ENCODE assay signal across 9 cellular contexts in genomic region chr14:42214981-42215491, GRCh38.
DNase-seq lines count a peak whose midpoint lies in the region; ATAC-seq and TF ChIP-seq lines count a peak whose summit lies in the region.
"Had no signal": no experiment of that assay in that cellular context is flagged by ENCODE, and none has a peak within 500 bp of the region (broad histone marks: within the 10 kb centered on the region; RNA-seq: fewer than 3 reads in every experiment).

No MANE protein-coding gene starts in this region.

- H3K79me2 ChIP-seq in SK-N-SH (ENCODE audit: insufficient read depth): no peaks in the 10 kb centered on the region

- H3K9ac ChIP-seq in SK-N-SH (no peak overlapping the region; the same call in 1 of the 2 replicates), stomach smooth muscle (ENCODE audit: low read length in 2 of 2) (no peak overlapping the region), endodermal cell (ENCODE audit: extremely low read depth, low read length, poor library complexity, severe bottlenecking) (no peak overlapping the region)

- H3K4me1 ChIP-seq in SK-N-SH (ENCODE audit: control insufficient read depth in 1 of 2, insufficient read depth in 2 of 2, low read depth in 1 of 2, low read length in 1 of 2) (no peaks in the 10 kb centered on the region), stomach smooth muscle (ENCODE audit: control insufficient read depth, insufficient read depth, low read length) (peaks cover 4% of the 10 kb centered on the region), endodermal cell (ENCODE audit: control insufficient read depth, insufficient read depth, low read length) (no peaks in the 10 kb centered on the region)

- H3K27ac ChIP-seq in SK-N-SH (ENCODE audit: low read depth in 2 of 2, low read length in 1 of 2): peak overlapping the region; percentile 55 to 86; a peak in 3 of 4 replicates
- H3K27ac ChIP-seq in stomach smooth muscle (ENCODE audit: low read length): peak overlapping the region; percentile 4
- H3K27ac ChIP-seq in endodermal cell (ENCODE audit: low read depth, low read length): no peak overlapping the region
- H3K27ac ChIP-seq: neutrophil had no signal

- H3K36me3 ChIP-seq in SK-N-SH (replicated peaks in 1 of 2; ENCODE audit: control insufficient read depth in 1 of 2, insufficient read depth in 2 of 2, low read length in 1 of 2) (no peaks in the 10 kb centered on the region), stomach smooth muscle (ENCODE audit: control insufficient read depth in 2 of 2, insufficient read depth in 2 of 2, low read length in 2 of 2) (no peaks in the 10 kb centered on the region), endodermal cell (ENCODE audit: control insufficient read depth, insufficient read depth, low read length) (no peaks in the 10 kb centered on the region)
- H3K36me3 ChIP-seq: neutrophil had no signal

- DNase-seq in HFF-Myc (ENCODE audit: extremely low read depth, low read depth) (peak; percentile 47), SK-N-SH (no peak), foreskin melanocyte (peak; percentile 47), endodermal cell (no peak), erythroblast (lab: John Stamatoyannopoulos, UW) (no peak)
- DNase-seq: NCI-H1105 treated with DMSO at 0.1 percent for 48 hours had no signal

- peak overlapping the region; percentile 44; the same call in 1 of the 2 replicates for H3K4me2 ChIP-seq in SK-N-SH

- H3K27me3 Mint-ChIP-seq in endodermal cell (ENCODE audit: insufficient read depth): no peaks in the 10 kb centered on the region

- no peak for TF ChIP-seq POLR2A in erythroblast (IDR thresholded peaks at IDR 0.05; ENCODE audit: low read length)

- no peaks in the 10 kb centered on the region for H3K36me3 Mint-ChIP-seq in endodermal cell (ENCODE audit: low read depth)

- TF ChIP-seq EP300 in SK-N-SH (IDR thresholded peaks at IDR 0.05; ENCODE audit: borderline replicate concordance in 1 of 2, low read depth in 1 of 2, low read length in 1 of 2): peak in 1 of 2 experiments; percentile 67; a peak in 1 of 4 replicates

- H3K9me3 Mint-ChIP-seq in endodermal cell: no peaks in the 10 kb centered on the region

- H3K4me3 ChIP-seq in HFF-Myc (replicated peaks; ENCODE audit: low read depth, low read length): no peak overlapping the region
- H3K4me3 ChIP-seq in SK-N-SH (ENCODE audit: low read depth in 2 of 2, low read length in 1 of 2): no peak overlapping the region
- H3K4me3 ChIP-seq in stomach smooth muscle (ENCODE audit: low read length in 2 of 2): peak overlapping the region in 1 of 2 donors; percentile 9
- H3K4me3 ChIP-seq in endodermal cell (ENCODE audit: low read length): no peak overlapping the region

- no peak for ATAC-seq in GM18861 (IDR thresholded peaks at IDR 0.05; ENCODE audit: unreplicated experiment)

- no peaks in the 10 kb centered on the region for H3K4me1 Mint-ChIP-seq in endodermal cell

- TF ChIP-seq RAD21 in SK-N-SH (IDR thresholded peaks at IDR 0.05; ENCODE audit: low read length): no peak

- 0 out of 2 replicates have a peak overlapping the region, but pooled peaks have one; percentile 1 for H2AFZ ChIP-seq in SK-N-SH (ENCODE audit: low read depth)

- TF ChIP-seq CTCF in HFF-Myc (IDR thresholded peaks at IDR 0.05; ENCODE audit: low read depth, low read length, missing control alignments) (no peak), SK-N-SH (IDR thresholded peaks at IDR 0.05) (no peak), endodermal cell (conservative IDR thresholded peaks at IDR 0.05) (no peak)

- H3K27ac Mint-ChIP-seq in endodermal cell: no peak overlapping the region

- peaks cover 4% of the 10 kb centered on the region for H3F3A ChIP-seq in SK-N-SH (replicated peaks; ENCODE audit: insufficient read depth)

- CTCF ChIA-PET in SK-N-SH (lab: Yijun Ruan, JAX): interaction anchor here (0.7 kb wide), 1 partner anchor 9 kb away, joined by 3 read pairs; no protein-coding TSS in a partner anchor

- no peaks in the 10 kb centered on the region for H3K9me3 ChIP-seq in SK-N-SH
- H3K9me3 ChIP-seq in stomach smooth muscle (ENCODE audit: control insufficient read depth in 2 of 2, low read length in 2 of 2): no peaks in the 10 kb centered on the region
- H3K9me3 ChIP-seq in endodermal cell (ENCODE audit: control insufficient read depth, low read length): no peaks in the 10 kb centered on the region
- H3K9me3 ChIP-seq: neutrophil had no signal

- no peaks in the 10 kb centered on the region for H3K27me3 ChIP-seq in SK-N-SH (ENCODE audit: insufficient read depth)
- H3K27me3 ChIP-seq in stomach smooth muscle (ENCODE audit: control insufficient read depth in 1 of 2, insufficient read depth in 2 of 2, low read length in 2 of 2): no peaks in the 10 kb centered on the region
- no peaks in the 10 kb centered on the region for H3K27me3 ChIP-seq in endodermal cell (ENCODE audit: control insufficient read depth, insufficient read depth, low read length, poor library complexity, severe bottlenecking)
- H3K27me3 ChIP-seq: neutrophil had no signal

- no peak overlapping the region for H3K4me3 Mint-ChIP-seq in endodermal cell

- no peaks in the 10 kb centered on the region for H3K9me2 ChIP-seq in SK-N-SH

- no peaks in the 10 kb centered on the region for H4K20me1 ChIP-seq in SK-N-SH (ENCODE audit: insufficient read depth)

- POLR2A ChIA-PET in SK-N-SH (lab: Yijun Ruan, JAX): no interaction called here

TF ChIP-seq in SK-N-SH, 30 proteins besides CTCF, POLR2A, EP300 and RAD21 (continues in another document):
- TF ChIP-seq POLR2AphosphoS5 (IDR thresholded peaks at IDR 0.05; ENCODE audit: low read depth, low read length) (no peak), TEAD4 (IDR thresholded peaks at IDR 0.05; ENCODE audit: borderline replicate concordance, insufficient read depth) (peak; percentile 40; the same call in 1 of the 2 replicates), NRF1 (IDR thresholded peaks at IDR 0.05; ENCODE audit: low read depth, low read length) (no peak), FOSL2 (IDR thresholded peaks at IDR 0.05; ENCODE audit: borderline replicate concordance, low read depth) (peak; percentile 53; the same call in 1 of the 2 replicates), USF2 (IDR thresholded peaks at IDR 0.05; ENCODE audit: borderline replicate concordance, low read depth, low read length) (no peak), MAX (IDR thresholded peaks at IDR 0.05; ENCODE audit: low read depth) (no peak), SIN3A (IDR thresholded peaks at IDR 0.05; ENCODE audit: borderline replicate concordance, low read depth, low read length) (no peak), USF1 (IDR thresholded peaks at IDR 0.05; ENCODE audit: borderline replicate concordance, low read depth) (peak; percentile 12; the same call in 1 of the 2 replicates), ELF1 (IDR thresholded peaks at IDR 0.05) (no peak), FOXM1 (IDR thresholded peaks at IDR 0.05; ENCODE audit: low read depth) (no peak), RCOR1 (IDR thresholded peaks at IDR 0.05; ENCODE audit: low read length) (no peak), TAF1 (IDR thresholded peaks at IDR 0.05; ENCODE audit: borderline replicate concordance, low read depth, low read length) (no peak), TCF12 (IDR thresholded peaks at IDR 0.05) (peak; percentile 92), NFIC (IDR thresholded peaks at IDR 0.05; ENCODE audit: borderline replicate concordance) (peak; percentile 28), GATA2 (CRISPR knock-in tag; IDR thresholded peaks at IDR 0.05) (no peak), JUND (IDR thresholded peaks at IDR 0.05) (peak; percentile 61), MEF2A (IDR thresholded peaks at IDR 0.05; ENCODE audit: borderline replicate concordance, low read depth) (0 out of 2 replicates have a peak, but pooled peaks have one; percentile 30), IRF3 (IDR thresholded peaks at IDR 0.05; ENCODE audit: low read depth, low read length) (no peak), RFX5 (IDR thresholded peaks at IDR 0.05; ENCODE audit: low read length) (no peak), MXI1 (IDR thresholded peaks at IDR 0.05; ENCODE audit: low read depth, low read length) (no peak)

Comparison
In these comparisons a context has a peak if more than half of its experiments do, and no peak if none do; other contexts are left out.
1. DNase-seq: peak in HFF-Myc (single experiment) and foreskin melanocyte (single experiment); none in SK-N-SH (single experiment), endodermal cell (single experiment) and erythroblast (0 of 2).